ENCODE assay signal across 11 cellular contexts in genomic region chr14:36006623-36007022, GRCh38.
"Had no signal": no experiment of that assay in that cellular context is flagged by ENCODE, and none has a peak within 500 bp of the region (broad histone marks: within the 10 kb centered on the region; RNA-seq: fewer than 3 reads in every experiment).

No MANE protein-coding gene starts in this region.

- H3K4me1 ChIP-seq: HAP-1 had no signal

- H3K4me3 Mint-ChIP-seq: GM23338, H9, HFFc6 had no signal

- H3K36me3 ChIP-seq: HAP-1 had no signal

- H3K4me3 ChIP-seq: GM23248, GM23338, HAP-1 had no signal

- DNase-seq: GM23248, GOT3, H7, H9, HCEC 1CT, HFFc6 had no signal

- H3K4me2 ChIP-seq: GM23338 had no signal

- H3K9me3 ChIP-seq: HAP-1 had no signal

- H3K27ac ChIP-seq: GM23248 had no signal

- H3K9ac ChIP-seq: GM23248 had no signal

- H3K9me3 Mint-ChIP-seq: GM23338, H9, HFFc6 had no signal

- H2AFZ ChIP-seq: GM23248 had no signal

- H3K27ac Mint-ChIP-seq: GM23338, H9, HFFc6 had no signal

- FAIRE-seq: H1, H54 had no signal

- ATAC-seq: GM23338, HCT116 had no signal
